12 cellular contexts compared by ENCODE assay signal in genomic region chr14:101953151-101953550, GRCh38.
"Had no signal": no experiment of that assay in that cellular context is flagged by ENCODE, and none has a peak within 500 bp of the region (broad histone marks: within the 10 kb centered on the region; RNA-seq: fewer than 3 reads in every experiment).

No MANE protein-coding gene starts in this region.

- H3K36me3 ChIP-seq: prostate gland, right lobe of liver had no signal

- DNase-seq: activated CD4-positive, alpha-beta T cell treated with anti-CD3 and anti-CD28 coated beads, Interleukin-2, amount 50 U/mL, for 1 hour; activated CD4-positive, CD25-positive, alpha-beta regulatory T cell; activated CD8-positive, alpha-beta memory T cell treated with anti-CD3 and anti-CD28 coated beads for 24 hours; activated naive CD4-positive, alpha-beta T cell; activated naive CD8-positive, alpha-beta T cell treated with anti-CD3 and anti-CD28 coated beads, Interleukin-2, amount 10 ng/mL, durations not matched to agents 7 days and 5 days; effector CD8-positive, alpha-beta T cell; stimulated activated CD4-positive, alpha-beta T cell treated with anti-CD3 and anti-CD28 coated beads, Interleukin-1b, Interleukin-23, amount 100 ng/mL, for 48 hours; stimulated activated naive CD8-positive, alpha-beta T cell treated with anti-CD3 and anti-CD28 coated beads, Interleukin-15, amount 100 ng/mL, for 72 hours had no signal

- H3K4me3 ChIP-seq: prostate gland, right lobe of liver had no signal

- H3K27ac ChIP-seq: prostate gland, right lobe of liver had no signal

- H3K27ac Mint-ChIP-seq: activated naive CD8-positive, alpha-beta T cell treated with anti-CD3 and anti-CD28 coated beads, Interleukin-2, amount 10 ng/mL, durations not matched to agents 7 days and 5 days; nephron; stimulated activated naive CD8-positive, alpha-beta T cell treated with anti-CD3 and anti-CD28 coated beads, Interleukin-15, amount 100 ng/mL, for 72 hours; type B pancreatic cell had no signal

- ATAC-seq: right lobe of liver; stimulated activated naive CD8-positive, alpha-beta T cell treated with anti-CD3 and anti-CD28 coated beads, Interleukin-15, amount 100 ng/mL, for 72 hours had no signal

- H3K9me3 Mint-ChIP-seq: activated naive CD8-positive, alpha-beta T cell treated with anti-CD3 and anti-CD28 coated beads, Interleukin-2, amount 10 ng/mL, durations not matched to agents 7 days and 5 days; nephron; stimulated activated naive CD8-positive, alpha-beta T cell treated with anti-CD3 and anti-CD28 coated beads, Interleukin-15, amount 100 ng/mL, for 72 hours; type B pancreatic cell had no signal

- H3K27me3 Mint-ChIP-seq: activated naive CD8-positive, alpha-beta T cell treated with anti-CD3 and anti-CD28 coated beads, Interleukin-2, amount 10 ng/mL, durations not matched to agents 7 days and 5 days; stimulated activated naive CD8-positive, alpha-beta T cell treated with anti-CD3 and anti-CD28 coated beads, Interleukin-15, amount 100 ng/mL, for 72 hours had no signal

- H3K27me3 ChIP-seq: right lobe of liver had no signal

- H3K4me3 Mint-ChIP-seq: activated naive CD8-positive, alpha-beta T cell treated with anti-CD3 and anti-CD28 coated beads, Interleukin-2, amount 10 ng/mL, durations not matched to agents 7 days and 5 days; nephron; stimulated activated naive CD8-positive, alpha-beta T cell treated with anti-CD3 and anti-CD28 coated beads, Interleukin-15, amount 100 ng/mL, for 72 hours; type B pancreatic cell had no signal

- H3K9me3 ChIP-seq: prostate gland, right lobe of liver had no signal

- H3K36me3 Mint-ChIP-seq: activated naive CD8-positive, alpha-beta T cell treated with anti-CD3 and anti-CD28 coated beads, Interleukin-2, amount 10 ng/mL, durations not matched to agents 7 days and 5 days; type B pancreatic cell had no signal
